ENCODE assay signal across 37 cellular contexts in the genomic region with DNA sequence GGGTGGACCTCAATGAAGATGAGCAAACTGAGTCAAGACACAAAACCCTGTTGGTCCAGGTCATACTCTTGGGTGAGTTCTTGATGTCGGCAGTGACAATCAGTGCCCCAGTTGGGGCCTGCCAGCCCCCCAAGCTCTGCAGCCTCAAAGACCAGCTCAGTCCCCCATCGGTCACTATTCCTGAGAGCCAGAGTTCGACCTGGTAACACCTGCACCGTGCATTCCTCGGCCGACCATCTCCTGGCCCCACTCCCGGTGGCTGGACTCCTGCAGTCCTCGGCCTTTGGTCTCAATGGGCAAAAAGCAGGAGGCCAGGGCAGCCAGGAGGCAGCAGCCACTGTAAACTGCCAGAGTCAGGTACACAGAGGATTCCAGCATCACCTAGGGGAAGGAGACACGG. TPM values are rescaled to one million over a fixed set of nuclear protein-coding genes. Genes with fewer than 3 reads are reported as not detected.
"Had no signal": no experiment of that assay in that cellular context is flagged by ENCODE, and none has a peak within 500 bp of the region (broad histone marks: within the 10 kb centered on the region; RNA-seq: fewer than 3 reads in every experiment).

No MANE protein-coding gene starts in this region.

- ATAC-seq: activated CD4-positive, CD25-positive, alpha-beta regulatory T cell treated with anti-CD3 and anti-CD28 coated beads, Interleukin-2, amount 50 U/mL, for 24 hours; activated CD8-positive, alpha-beta T cell treated with anti-CD3 and anti-CD28 coated beads for 36 hours; activated T-cell treated with anti-CD3 and anti-CD28 coated beads, Interleukin-2, amount 50 U/mL, for 4 hours; activated T-helper 17 cell treated with anti-CD3 and anti-CD28 coated beads, Interleukin-2, amount 50 U/mL, for 72 hours; effector memory CD8-positive, alpha-beta T cell; foreskin keratinocyte; gastrocnemius medialis; heart left ventricle; T-helper 17 cell had no signal

- H3K4me1 ChIP-seq: foreskin keratinocyte, gastrocnemius medialis had no signal

- H3K4me3 ChIP-seq: coronary artery, esophagus muscularis mucosa, gastrocnemius medialis, heart left ventricle had no signal

- H3K4me3 Mint-ChIP-seq: activated B cell treated with CpG ODN at 0.5 μM for 24 hours; activated CD8-positive, alpha-beta T cell treated with anti-CD3 and anti-CD28 coated beads for 36 hours; activated naive CD8-positive, alpha-beta T cell; activated T-cell treated with anti-CD3 and anti-CD28 coated beads, Interleukin-2, amount 50 U/mL, for 4 hours; activated T-helper 17 cell treated with anti-CD3 and anti-CD28 coated beads, Interleukin-2, amount 50 U/mL, for 72 hours; central memory CD8-positive, alpha-beta T cell; effector memory CD8-positive, alpha-beta T cell; T-helper 17 cell; T-helper 2 cell treated with Interferon-gamma antibody and Interleukin-4, amounts not matched to agents 5 μg/mL and 100 μg/mL, for 36 hours had no signal

- H3K27ac Mint-ChIP-seq: activated B cell treated with CpG ODN at 0.5 μM for 24 hours; activated CD8-positive, alpha-beta T cell treated with anti-CD3 and anti-CD28 coated beads for 36 hours; activated naive CD8-positive, alpha-beta T cell; activated T-helper 17 cell treated with anti-CD3 and anti-CD28 coated beads, Interleukin-2, amount 50 U/mL, for 72 hours; effector memory CD8-positive, alpha-beta T cell; T-helper 17 cell; T-helper 2 cell treated with Interferon-gamma antibody and Interleukin-4, amounts not matched to agents 5 μg/mL and 100 μg/mL, for 36 hours had no signal

- H3K36me3 ChIP-seq: brain microvascular endothelial cell, esophagus muscularis mucosa, gastrocnemius medialis, heart left ventricle, WERI-Rb-1 had no signal

- H3K27me3 ChIP-seq: brain microvascular endothelial cell, esophagus muscularis mucosa, gastrocnemius medialis, heart left ventricle had no signal

- H3K9me3 ChIP-seq: esophagus muscularis mucosa, gastrocnemius medialis, heart left ventricle had no signal

- H3K9me3 Mint-ChIP-seq: activated B cell treated with CpG ODN at 0.5 μM for 24 hours; activated CD8-positive, alpha-beta T cell treated with anti-CD3 and anti-CD28 coated beads for 36 hours; activated T-cell treated with anti-CD3 and anti-CD28 coated beads, Interleukin-2, amount 50 U/mL, for 4 hours; activated T-helper 17 cell treated with anti-CD3 and anti-CD28 coated beads, Interleukin-2, amount 50 U/mL, for 72 hours; central memory CD8-positive, alpha-beta T cell; effector memory CD8-positive, alpha-beta T cell; T-helper 2 cell treated with Interferon-gamma antibody and Interleukin-4, amounts not matched to agents 5 μg/mL and 100 μg/mL, for 36 hours had no signal

- H3K4me1 Mint-ChIP-seq: activated T-helper 17 cell treated with anti-CD3 and anti-CD28 coated beads, Interleukin-2, amount 50 U/mL, for 72 hours; central memory CD8-positive, alpha-beta T cell had no signal

- H3K27me3 Mint-ChIP-seq: activated T-helper 17 cell treated with anti-CD3 and anti-CD28 coated beads, Interleukin-2, amount 50 U/mL, for 72 hours had no signal

- DNase-seq: activated B cell treated with CpG ODN at 0.5 μM for 24 hours; activated CD4-positive, alpha-beta T cell treated with anti-CD3 and anti-CD28 coated beads for 48 hours; activated CD4-positive, alpha-beta T cell treated with anti-CD3 and anti-CD28 coated beads, Interleukin-2, amount 50 U/mL, for 1 hour; activated CD4-positive, alpha-beta T cell treated with anti-CD3 and anti-CD28 coated beads, Interleukin-2, amount 50 U/mL, for 48 hours; activated CD8-positive, alpha-beta memory T cell treated with anti-CD3 and anti-CD28 coated beads for 24 hours; activated CD8-positive, alpha-beta T cell treated with anti-CD3 and anti-CD28 coated beads for 36 hours; activated effector memory CD4-positive, alpha-beta T cell treated with Interleukin-2 at 50 U/mL for 16 hours; activated gamma-delta T cell treated with Interleukin-2 at 50 U/mL for 16 hours; activated naive CD4-positive, alpha-beta T cell treated with anti-CD3 and anti-CD28 coated beads, Interleukin-2, amount 50 U/mL, for 16 hours; activated naive CD4-positive, alpha-beta T cell treated with Interleukin-2 at 50 U/mL for 16 hours; activated T-cell treated with anti-CD3 and anti-CD28 coated beads, Interleukin-2, amount 50 U/mL, for 4 hours; amniotic stem cell; anterior cingulate cortex; brain microvascular endothelial cell; dermis blood vessel endothelial cell; effector CD4-positive, alpha-beta T cell; effector memory CD8-positive, alpha-beta T cell; erythroblast; foreskin keratinocyte; gastrocnemius medialis; glutamatergic neuron; heart left ventricle; T-helper 17 cell; T1000; WERI-Rb-1 had no signal

- H3K36me3 Mint-ChIP-seq: activated naive CD8-positive, alpha-beta T cell had no signal

RNA-seq across cellular contexts. Expression of gene DAO, which starts 32.5 kb away (rescaled TPM):
- total RNA-seq: activated B cell treated with CpG ODN at 0.5 μM for 24 hours; activated CD8-positive, alpha-beta T cell treated with anti-CD3 and anti-CD28 coated beads for 36 hours; activated T-cell treated with anti-CD3 and anti-CD28 coated beads, Interleukin-2, amount 50 U/mL, for 4 hours; activated T-helper 17 cell treated with anti-CD3 and anti-CD28 coated beads, Interleukin-2, amount 50 U/mL, for 72 hours; astrocyte; bronchial epithelial cell; cardiac septum; cerebellum; esophagus muscularis mucosa; foreskin keratinocyte; gastrocnemius medialis; heart left ventricle; T-helper 17 cell had no signal
- polyA plus RNA-seq: adipose tissue, foreskin keratinocyte, heart left ventricle had no signal
